14 cellular contexts compared by ENCODE assay signal in the genomic region with DNA sequence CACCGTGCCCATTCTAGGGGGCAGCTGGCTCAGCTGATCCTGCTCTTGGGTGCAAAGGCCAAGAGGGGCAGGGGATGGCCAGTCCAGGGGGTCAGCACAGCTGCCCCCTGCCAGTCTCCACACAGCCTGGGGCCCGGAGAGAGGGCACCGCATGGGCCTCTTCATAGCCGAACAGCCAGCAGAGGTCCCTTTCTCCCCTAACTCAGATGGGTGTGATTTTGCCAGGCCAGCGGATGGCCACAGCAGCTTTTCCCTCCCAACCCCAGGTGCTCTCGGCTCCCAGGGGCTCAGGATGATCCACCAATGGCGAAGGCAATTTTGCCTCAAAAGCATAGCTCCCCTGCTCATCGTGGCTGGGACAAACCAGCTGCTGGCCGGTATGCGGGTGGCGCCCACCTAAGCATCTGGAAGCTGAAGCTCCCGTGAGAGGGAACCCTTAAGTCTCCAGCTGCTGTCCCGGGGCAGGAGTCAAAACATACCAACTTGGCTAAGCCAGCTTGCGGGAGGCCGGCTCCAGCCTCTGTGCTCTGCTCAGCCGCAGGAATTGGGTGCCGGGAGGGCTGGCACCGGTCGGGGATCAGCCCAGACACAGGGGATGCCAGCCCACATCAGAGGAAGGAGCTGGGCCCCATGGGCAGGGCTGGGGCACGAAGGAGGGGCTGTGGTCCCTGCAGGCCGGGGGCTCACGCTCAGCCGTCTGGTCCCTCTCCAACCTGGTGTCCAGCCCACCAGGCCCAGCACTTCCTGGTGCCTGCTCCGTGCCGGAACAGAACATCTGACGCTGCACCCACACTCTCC. TPM values are rescaled to one million over a fixed set of nuclear protein-coding genes. Genes with fewer than 3 reads are reported as not detected.
DNase-seq lines count a peak whose midpoint lies in the region; ATAC-seq and TF ChIP-seq lines count a peak whose summit lies in the region.
"Had no signal": no experiment of that assay in that cellular context is flagged by ENCODE, and none has a peak within 500 bp of the region (broad histone marks: within the 10 kb centered on the region; RNA-seq: fewer than 3 reads in every experiment).

No MANE protein-coding gene starts in this region.

- peak overlapping the region; percentile 64 for H3K4me3 Mint-ChIP-seq in CD8-positive, alpha-beta T cell
- H3K4me3 Mint-ChIP-seq in neural progenitor cell, result no peak overlapping the region
- H3K4me3 Mint-ChIP-seq: natural killer cell treated with Interleukin-12 subunit alpha and Interleukin-12 subunit beta and Interleukin-15 and Interleukin-18, amount 100 ng/mL, for 72 hours had no signal

- no peaks in the 10 kb centered on the region for H3K36me3 ChIP-seq in CD8-positive, alpha-beta T cell (ENCODE audit: insufficient read depth, low read length)
- H3K36me3 ChIP-seq in neural progenitor cell, result no peaks in the 10 kb centered on the region
- H3K36me3 ChIP-seq in vagina, result no peaks in the 10 kb centered on the region

- H3K9me3 ChIP-seq in CD8-positive, alpha-beta T cell (ENCODE audit: low read length), result no peaks in the 10 kb centered on the region
- no peaks in the 10 kb centered on the region for H3K9me3 ChIP-seq in neural progenitor cell (ENCODE audit: low read depth)
- H3K9me3 ChIP-seq in vagina, result no peaks in the 10 kb centered on the region

- H3K27me3 ChIP-seq in CD8-positive, alpha-beta T cell (ENCODE audit: insufficient read depth, low read length), result no peaks in the 10 kb centered on the region
- H3K27me3 ChIP-seq in neural progenitor cell (peaks cover 20% of the 10 kb centered on the region), vagina (no peaks in the 10 kb centered on the region)

- 77 to 88% methylated on average over 15 to 21 of the region's 26 CpGs for WGBS in lower leg skin, 2 donors

- H3K36me3 Mint-ChIP-seq in CD8-positive, alpha-beta T cell, result no peaks in the 10 kb centered on the region
- H3K36me3 Mint-ChIP-seq in activated naive CD4-positive, alpha-beta T cell treated with anti-CD3 and anti-CD28 coated beads, Interleukin-2, amount 50 U/mL, for 72 hours, result peaks cover 0 to 5% of the 10 kb centered on the region in 2 donors
- H3K36me3 Mint-ChIP-seq in neural progenitor cell, result no peaks in the 10 kb centered on the region
- H3K36me3 Mint-ChIP-seq: natural killer cell treated with Interleukin-12 subunit alpha and Interleukin-12 subunit beta and Interleukin-15 and Interleukin-18, amount 100 ng/mL, for 72 hours had no signal

- peaks cover 57% of the 10 kb centered on the region for H3K4me1 ChIP-seq in CD8-positive, alpha-beta T cell (ENCODE audit: insufficient read depth, low read length)
- H3K4me1 ChIP-seq in neural progenitor cell (peaks cover 22% of the 10 kb centered on the region), vagina (peaks cover 35% of the 10 kb centered on the region)

- POLR2A ChIA-PET in CD8-positive, alpha-beta T cell (lab: Charles Lee), result interaction anchor here (1.1 to 4.0 kb wide), 2 partner anchors 9 to 11 kb away, joined by 3 to 17 read pairs; no protein-coding TSS in a partner anchor

- peak overlapping the region; percentile 28 for H3K27ac ChIP-seq in CD8-positive, alpha-beta T cell (ENCODE audit: low read depth, low read length)
- H3K27ac ChIP-seq in neural progenitor cell (no peak overlapping the region), vagina (no peak overlapping the region)
- H3K27ac ChIP-seq: 22Rv1 had no signal

- H3K79me2 ChIP-seq in neural progenitor cell (ENCODE audit: low read depth), result no peaks in the 10 kb centered on the region

- no peak overlapping the region for H2AFZ ChIP-seq in neural progenitor cell (replicated peaks)

- no peaks in the 10 kb centered on the region for H4K20me1 ChIP-seq in neural progenitor cell (ENCODE audit: low read depth)

- peaks cover 8% of the 10 kb centered on the region for H3F3A ChIP-seq in neural progenitor cell (ENCODE audit: low read depth)

- intact Hi-C loops in CD8-positive, alpha-beta T cell (cut with DNase I, micrococcal nuclease), result no loop called here
- intact Hi-C loops in lower leg skin (cut with DNase I; ENCODE audit: low total_unique reads) (no loop called here), vagina (cut with DNase I) (no loop called here)

- CTCF ChIA-PET in CD8-positive, alpha-beta T cell (lab: Charles Lee), result interaction anchor here (0.7 to 1.7 kb wide), 7 partner anchors 10 to 155 kb away, joined by 3 to 6 read pairs (median 3); no protein-coding TSS in a partner anchor

- no peak for TF ChIP-seq POLR2A in lower leg skin (IDR thresholded peaks at IDR 0.05)
- no peak for TF ChIP-seq POLR2A in vagina (IDR thresholded peaks at IDR 0.05)

- peak overlapping the region; percentile 96 for H3K27ac Mint-ChIP-seq in CD8-positive, alpha-beta T cell
- peak overlapping the region; percentile 23 to 75 for H3K27ac Mint-ChIP-seq in activated naive CD4-positive, alpha-beta T cell treated with anti-CD3 and anti-CD28 coated beads, Interleukin-2, amount 50 U/mL, for 72 hours
- H3K27ac Mint-ChIP-seq in neural progenitor cell, result peak overlapping the region; percentile 57
- H3K27ac Mint-ChIP-seq: natural killer cell treated with Interleukin-12 subunit alpha and Interleukin-12 subunit beta and Interleukin-15 and Interleukin-18, amount 100 ng/mL, for 72 hours had no signal

- H3K4me2 ChIP-seq in neural progenitor cell, result no peak overlapping the region

- peaks cover 43% of the 10 kb centered on the region for H3K4me1 Mint-ChIP-seq in CD8-positive, alpha-beta T cell (ENCODE audit: low read depth)
- H3K4me1 Mint-ChIP-seq in neural progenitor cell, result peaks cover 34% of the 10 kb centered on the region

- peak overlapping the region; percentile 22 for H3K4me3 ChIP-seq in CD8-positive, alpha-beta T cell (ENCODE audit: low read depth, low read length)
- H3K4me3 ChIP-seq in neural progenitor cell (no peak overlapping the region), lower leg skin (ENCODE audit: low read depth, poor library complexity, severe bottlenecking) (no peak overlapping the region), vagina (no peak overlapping the region)

- H3K9ac ChIP-seq in neural progenitor cell, result no peak overlapping the region

- DNase-seq in DMS 273 (lab: John Stamatoyannopoulos, UW; ENCODE audit: unreplicated experiment) (peak; percentile 31), DMS 273 treated with DMSO at 0.1 percent for 48 hours (lab: John Stamatoyannopoulos, UW) (no peak), neural progenitor cell (ENCODE audit: low spot score) (no peak), NCI-H146 (lab: John Stamatoyannopoulos, UW) (no peak), lower leg skin (ENCODE audit: low spot score in 2 of 2) (no peak), vagina (ENCODE audit: extremely low spot score in 2 of 2) (no peak)
- no peak for DNase-seq in CD8-positive, alpha-beta T cell
- DNase-seq in activated naive CD4-positive, alpha-beta T cell treated with anti-CD3 and anti-CD28 coated beads, Interleukin-2, amount 50 U/mL, for 72 hours (ENCODE audit: low spot score in 2 of 2), result no peak
- DNase-seq: activated CD4-positive, CD25-positive, alpha-beta regulatory T cell; Calu3; central memory CD4-positive, alpha-beta T cell had no signal

- H3K9me3 Mint-ChIP-seq in CD8-positive, alpha-beta T cell, result no peaks in the 10 kb centered on the region
- no peaks in the 10 kb centered on the region for H3K9me3 Mint-ChIP-seq in activated naive CD4-positive, alpha-beta T cell treated with anti-CD3 and anti-CD28 coated beads, Interleukin-2, amount 50 U/mL, for 72 hours
- H3K9me3 Mint-ChIP-seq in neural progenitor cell, result no peaks in the 10 kb centered on the region
- H3K9me3 Mint-ChIP-seq: natural killer cell treated with Interleukin-12 subunit alpha and Interleukin-12 subunit beta and Interleukin-15 and Interleukin-18, amount 100 ng/mL, for 72 hours had no signal

- TF ChIP-seq CTCF in CD8-positive, alpha-beta T cell (IDR thresholded peaks at IDR 0.05), result no peak
- TF ChIP-seq CTCF in neural progenitor cell (IDR thresholded peaks at IDR 0.05), result no peak
- TF ChIP-seq CTCF in lower leg skin (IDR thresholded peaks at IDR 0.05), result no peak
- TF ChIP-seq CTCF in vagina (IDR thresholded peaks at IDR 0.05), result no peak

- ATAC-seq in CD8-positive, alpha-beta T cell, result no peak
- ATAC-seq in activated naive CD4-positive, alpha-beta T cell treated with anti-CD3 and anti-CD28 coated beads, Interleukin-2, amount 50 U/mL, for 72 hours, result peak in 1 of 2 donors; percentile 18
- ATAC-seq: HCT116; natural killer cell treated with Interleukin-12 subunit alpha and Interleukin-12 subunit beta and Interleukin-15 and Interleukin-18, amount 100 ng/mL, for 72 hours had no signal

- no peaks in the 10 kb centered on the region for H3K27me3 Mint-ChIP-seq in CD8-positive, alpha-beta T cell (ENCODE audit: low read depth)
- H3K27me3 Mint-ChIP-seq in neural progenitor cell (ENCODE audit: insufficient read depth, low read depth), result peaks cover 7% of the 10 kb centered on the region
- H3K27me3 Mint-ChIP-seq: natural killer cell treated with Interleukin-12 subunit alpha and Interleukin-12 subunit beta and Interleukin-15 and Interleukin-18, amount 100 ng/mL, for 72 hours had no signal

RNA-seq across cellular contexts. Expression of a gene that starts 30.5 kb away (rescaled TPM):
- 1 to 10 TPM; 5.8 to 6.9 TPM for total RNA-seq in CD8-positive, alpha-beta T cell
- 10 to 100 TPM in 1 of 2 donors, 1 to 10 TPM in 1; 9.6 to 13.4 TPM for total RNA-seq in activated naive CD4-positive, alpha-beta T cell treated with anti-CD3 and anti-CD28 coated beads, Interleukin-2, amount 50 U/mL, for 72 hours
- total RNA-seq in neural progenitor cell (ENCODE audit: low replicate concordance) (3.0 and 11.6 TPM in 2 replicates), lower leg skin (10 to 100 TPM; 10.0 to 16.2 (median 11.2) TPM), vagina (14.0 TPM)

RNA-seq across cellular contexts. Expression of a gene that starts 30.5 kb away (rescaled TPM):
- total RNA-seq in CD8-positive, alpha-beta T cell, result 10 to 100 TPM; 21.5 to 22.9 TPM
- 10 to 100 TPM; 12.1 to 20.1 TPM for total RNA-seq in activated naive CD4-positive, alpha-beta T cell treated with anti-CD3 and anti-CD28 coated beads, Interleukin-2, amount 50 U/mL, for 72 hours
- total RNA-seq in neural progenitor cell (ENCODE audit: low replicate concordance), result 7.3 and 16.3 TPM in 2 replicates
- 10 to 100 TPM; 24.5 to 28.0 (median 27.1) TPM for total RNA-seq in lower leg skin
- total RNA-seq in vagina, result 21.4 TPM

RNA-seq across cellular contexts. Expression of a gene that starts 56.4 kb away (rescaled TPM):
- 10 to 100 TPM; 10.5 to 11.0 TPM for total RNA-seq in CD8-positive, alpha-beta T cell
- 100 to 1,000 TPM in 1 of 2 donors, 10 to 100 TPM in 1; 39.7 to 113 TPM for total RNA-seq in activated naive CD4-positive, alpha-beta T cell treated with anti-CD3 and anti-CD28 coated beads, Interleukin-2, amount 50 U/mL, for 72 hours
- total RNA-seq in neural progenitor cell (ENCODE audit: low replicate concordance), result 1.1 and 1.3 TPM in 2 replicates
- total RNA-seq in lower leg skin, result 100 to 1,000 TPM; 224 to 306 (median 272) TPM
- total RNA-seq in vagina, result 240 TPM

RNA-seq across cellular contexts. Expression of a gene that starts 56.5 kb away (rescaled TPM):
- total RNA-seq in CD8-positive, alpha-beta T cell, result 10 to 100 TPM; 11.0 to 14.1 TPM
- 10 to 100 TPM in 1 of 2 donors, 1 to 10 TPM in 1; 4.6 to 33.0 TPM for total RNA-seq in activated naive CD4-positive, alpha-beta T cell treated with anti-CD3 and anti-CD28 coated beads, Interleukin-2, amount 50 U/mL, for 72 hours
- 0.19 and 3.1 TPM in 2 replicates for total RNA-seq in neural progenitor cell (ENCODE audit: low replicate concordance)
- 10 to 100 TPM; 10.9 to 16.8 (median 15.2) TPM for total RNA-seq in lower leg skin
- 13.5 TPM for total RNA-seq in vagina
